In the genomic region with DNA sequence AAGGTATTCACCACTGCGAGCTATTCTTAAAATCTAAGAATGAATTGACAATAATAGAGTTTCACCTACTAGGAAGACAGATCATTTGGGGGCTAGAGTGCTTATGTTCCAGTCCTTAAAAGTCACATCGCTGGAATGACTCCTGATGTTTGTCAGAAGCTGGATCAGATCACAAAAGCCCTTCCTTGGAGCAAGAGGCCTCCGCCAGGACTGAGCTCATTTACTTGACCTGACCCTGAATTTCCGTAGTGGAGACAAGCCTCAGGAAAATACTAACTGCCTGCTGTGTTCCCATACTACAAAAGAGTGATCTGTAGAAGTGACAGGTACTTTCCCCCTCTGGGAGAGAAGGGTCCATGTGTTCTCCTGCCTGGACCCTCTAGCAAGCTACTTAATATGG, we compare ENCODE assay signal across 33 cellular contexts.
"Had no signal": no experiment of that assay in that cellular context is flagged by ENCODE, and none has a peak within 500 bp of the region (broad histone marks: within the 10 kb centered on the region; RNA-seq: fewer than 3 reads in every experiment).

No MANE protein-coding gene starts in this region.

- H3K4me1 ChIP-seq: adrenal gland, body of pancreas, breast epithelium had no signal

- H3K4me3 ChIP-seq: adrenal gland, body of pancreas, breast epithelium had no signal

- H3K9me3 ChIP-seq: adrenal gland had no signal

- H3K36me3 ChIP-seq: adrenal gland, brain microvascular endothelial cell, breast epithelium had no signal

- ATAC-seq: activated CD8-positive, alpha-beta T cell treated with anti-CD3 and anti-CD28 coated beads for 36 hours; activated naive CD4-positive, alpha-beta T cell treated with anti-CD3 and anti-CD28 coated beads, Interleukin-2, amount 50 U/mL, for 72 hours; activated T-cell treated with anti-CD3 and anti-CD28 coated beads, Interleukin-2, amount 50 U/mL, for 4 hours; activated T-cell treated with anti-CD3 and anti-CD28 coated beads, Interleukin-2, amount 50 U/mL, for 72 hours; activated T-helper 17 cell treated with anti-CD3 and anti-CD28 coated beads, Interleukin-2, amount 50 U/mL, for 72 hours; body of pancreas had no signal

- H3K27ac ChIP-seq: adrenal gland, body of pancreas, brain microvascular endothelial cell, breast epithelium, VCaP had no signal

- H3K27me3 ChIP-seq: adrenal gland, body of pancreas, brain microvascular endothelial cell, breast epithelium had no signal

- DNase-seq: activated B cell treated with CpG ODN at 0.5 μM for 24 hours; activated CD4-positive, alpha-beta memory T cell treated with anti-CD3 and anti-CD28 coated beads for 36 hours; activated CD4-positive, alpha-beta T cell treated with anti-CD3 and anti-CD28 coated beads for 4 hours; activated CD4-positive, alpha-beta T cell treated with anti-CD3 and anti-CD28 coated beads, Interleukin-2, amount 10 ng/mL, durations not matched to agents 24 days and 14 days; activated CD4-positive, alpha-beta T cell treated with anti-CD3 and anti-CD28 coated beads, Interleukin-2, amount 50 U/mL, for 1 hour; activated CD4-positive, alpha-beta T cell treated with anti-CD3 and anti-CD28 coated beads, Interleukin-2, amount 50 U/mL, for 4 hours; activated CD4-positive, CD25-positive, alpha-beta regulatory T cell treated with anti-CD3 and anti-CD28 coated beads, Interleukin-2, amount 50 U/mL, for 72 hours; activated CD8-positive, alpha-beta memory T cell treated with anti-CD3 and anti-CD28 coated beads, Interleukin-2, amount 50 U/mL, for 4 hours; activated CD8-positive, alpha-beta T cell treated with anti-CD3 and anti-CD28 coated beads for 36 hours; activated effector memory CD4-positive, alpha-beta T cell treated with anti-CD3 and anti-CD28 coated beads, Interleukin-2, amount 50 U/mL, for 16 hours; activated gamma-delta T cell treated with Interleukin-2 at 50 U/mL for 16 hours; activated naive CD4-positive, alpha-beta T cell; activated naive CD4-positive, alpha-beta T cell treated with anti-CD3 and anti-CD28 coated beads for 36 hours; activated naive CD4-positive, alpha-beta T cell treated with anti-CD3 and anti-CD28 coated beads, Interleukin-2, amount 50 U/mL, for 16 hours; activated naive CD8-positive, alpha-beta T cell treated with anti-CD3 and anti-CD28 coated beads for 36 hours; activated T-cell treated with anti-CD3 and anti-CD28 coated beads for 4 hours; activated T-cell treated with anti-CD3 and anti-CD28 coated beads, Interleukin-2, amount 50 U/mL, for 1 hour; activated T-cell treated with anti-CD3 and anti-CD28 coated beads, Interleukin-2, amount 50 U/mL, for 4 hours; activated T-cell treated with anti-CD3 and anti-CD28 coated beads, Interleukin-2, amount 50 U/mL, for 72 hours; adrenal gland; amniotic stem cell; aorta; body of pancreas; brain microvascular endothelial cell; caudate nucleus; cerebellar nuclear complex; T-helper 1 cell; T-helper 2 cell; T-helper 9 cell had no signal
